In the genomic region with DNA sequence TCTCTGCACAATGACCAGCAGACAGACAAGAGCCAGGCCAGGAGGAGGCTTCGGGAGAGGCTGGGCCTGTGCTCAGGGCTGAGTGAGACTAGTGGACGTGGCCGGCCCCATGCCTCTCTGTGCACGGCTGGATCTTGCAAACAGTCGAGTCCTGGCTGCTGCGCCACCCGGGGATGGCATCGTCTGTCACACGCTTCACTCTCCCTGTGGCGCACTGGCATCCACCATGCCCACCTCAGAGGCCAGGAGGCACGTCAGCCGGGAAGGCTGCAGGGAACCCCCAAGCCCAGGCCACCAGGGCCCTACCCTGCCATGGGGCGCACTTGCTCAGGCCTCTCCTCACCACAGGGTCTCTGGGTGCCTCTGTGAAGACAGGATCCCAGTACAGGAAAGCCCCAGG, we compare ENCODE assay signal across 32 cellular contexts.
"Had no signal": no experiment of that assay in that cellular context is flagged by ENCODE, and none has a peak within 500 bp of the region (broad histone marks: within the 10 kb centered on the region; RNA-seq: fewer than 3 reads in every experiment).

No MANE protein-coding gene starts in this region.

- H3K4me1 Mint-ChIP-seq: activated naive CD4-positive, alpha-beta T cell treated with anti-CD3 and anti-CD28 coated beads, Interleukin-2, amount 50 U/mL, for 24 hours; activated naive CD8-positive, alpha-beta T cell treated with anti-CD3 and anti-CD28 coated beads, Interleukin-2, amount 10 ng/mL, durations not matched to agents 7 days and 5 days; activated T-helper 17 cell treated with anti-CD3 and anti-CD28 coated beads, Interleukin-2, amount 50 U/mL, for 72 hours; IgD-negative memory B cell had no signal

- H3K27ac Mint-ChIP-seq: activated CD8-positive, alpha-beta T cell treated with anti-CD3 and anti-CD28 coated beads for 36 hours; activated naive CD4-positive, alpha-beta T cell treated with anti-CD3 and anti-CD28 coated beads, Interleukin-2, amount 50 U/mL, for 24 hours; activated naive CD8-positive, alpha-beta T cell treated with anti-CD3 and anti-CD28 coated beads, Interleukin-2, amount 10 ng/mL, durations not matched to agents 7 days and 5 days; activated T-cell treated with anti-CD3 and anti-CD28 coated beads, Interleukin-2, amount 50 U/mL, for 72 hours; activated T-helper 17 cell treated with anti-CD3 and anti-CD28 coated beads, Interleukin-2, amount 50 U/mL, for 72 hours; IgD-negative memory B cell had no signal

- H3K27me3 Mint-ChIP-seq: activated CD8-positive, alpha-beta T cell treated with anti-CD3 and anti-CD28 coated beads for 36 hours; activated naive CD4-positive, alpha-beta T cell treated with anti-CD3 and anti-CD28 coated beads, Interleukin-2, amount 50 U/mL, for 24 hours; activated naive CD8-positive, alpha-beta T cell treated with anti-CD3 and anti-CD28 coated beads, Interleukin-2, amount 10 ng/mL, durations not matched to agents 7 days and 5 days had no signal

- DNase-seq: activated CD4-positive, alpha-beta T cell treated with anti-CD3 and anti-CD28 coated beads for 1 hour; activated CD4-positive, alpha-beta T cell treated with anti-CD3 and anti-CD28 coated beads for 48 hours; activated CD4-positive, alpha-beta T cell treated with anti-CD3 and anti-CD28 coated beads, Interleukin-2, amount 50 U/mL, for 4 hours; activated CD4-positive, CD25-positive, alpha-beta regulatory T cell; activated CD8-positive, alpha-beta T cell treated with anti-CD3 and anti-CD28 coated beads for 36 hours; activated effector memory CD4-positive, alpha-beta T cell treated with anti-CD3 and anti-CD28 coated beads, Interleukin-2, amount 50 U/mL, for 16 hours; activated naive CD4-positive, alpha-beta T cell treated with Interleukin-2 at 50 U/mL for 16 hours; activated naive CD8-positive, alpha-beta T cell treated with anti-CD3 and anti-CD28 coated beads, Interleukin-2, amount 10 ng/mL, durations not matched to agents 7 days and 5 days; activated T-cell treated with anti-CD3 and anti-CD28 coated beads, Interleukin-2, amount 50 U/mL, for 1 hour; activated T-cell treated with anti-CD3 and anti-CD28 coated beads, Interleukin-2, amount 50 U/mL, for 72 hours; amygdala; body of pancreas; caudate nucleus; Karpas-422; KBM-7; NCI-H1105; NCI-H1417 treated with DMSO at 0.1 percent for 48 hours; NCI-H187 treated with DMSO at 0.1 percent for 48 hours; NCI-H2081; NCI-H226; NCI-H446 treated with DMSO at 0.1 percent for 48 hours; NCI-H524 treated with DMSO at 0.1 percent for 48 hours; PC-3; Peyer's patch; RPMI8226; SW 1271; T-helper 1 cell; T-helper 2 cell; T-helper 9 cell had no signal

- H3K9me3 Mint-ChIP-seq: activated CD8-positive, alpha-beta T cell treated with anti-CD3 and anti-CD28 coated beads for 36 hours; activated naive CD4-positive, alpha-beta T cell treated with anti-CD3 and anti-CD28 coated beads, Interleukin-2, amount 50 U/mL, for 24 hours; activated naive CD8-positive, alpha-beta T cell treated with anti-CD3 and anti-CD28 coated beads, Interleukin-2, amount 10 ng/mL, durations not matched to agents 7 days and 5 days; activated T-cell treated with anti-CD3 and anti-CD28 coated beads, Interleukin-2, amount 50 U/mL, for 72 hours; activated T-helper 17 cell treated with anti-CD3 and anti-CD28 coated beads, Interleukin-2, amount 50 U/mL, for 72 hours; IgD-negative memory B cell had no signal

- H3K4me3 Mint-ChIP-seq: activated CD8-positive, alpha-beta T cell treated with anti-CD3 and anti-CD28 coated beads for 36 hours; activated naive CD4-positive, alpha-beta T cell treated with anti-CD3 and anti-CD28 coated beads, Interleukin-2, amount 50 U/mL, for 24 hours; activated naive CD8-positive, alpha-beta T cell treated with anti-CD3 and anti-CD28 coated beads, Interleukin-2, amount 10 ng/mL, durations not matched to agents 7 days and 5 days; activated T-cell treated with anti-CD3 and anti-CD28 coated beads, Interleukin-2, amount 50 U/mL, for 72 hours; activated T-helper 17 cell treated with anti-CD3 and anti-CD28 coated beads, Interleukin-2, amount 50 U/mL, for 72 hours; IgD-negative memory B cell had no signal

- ATAC-seq: activated CD8-positive, alpha-beta T cell treated with anti-CD3 and anti-CD28 coated beads for 36 hours; activated T-cell treated with anti-CD3 and anti-CD28 coated beads, Interleukin-2, amount 50 U/mL, for 72 hours; activated T-helper 17 cell treated with anti-CD3 and anti-CD28 coated beads, Interleukin-2, amount 50 U/mL, for 72 hours; body of pancreas; PC-3 had no signal

- H3K36me3 Mint-ChIP-seq: activated naive CD4-positive, alpha-beta T cell treated with anti-CD3 and anti-CD28 coated beads, Interleukin-2, amount 50 U/mL, for 24 hours; activated naive CD8-positive, alpha-beta T cell treated with anti-CD3 and anti-CD28 coated beads, Interleukin-2, amount 10 ng/mL, durations not matched to agents 7 days and 5 days; IgD-negative memory B cell had no signal
